37 cellular contexts compared by ENCODE assay signal in the genomic region with DNA sequence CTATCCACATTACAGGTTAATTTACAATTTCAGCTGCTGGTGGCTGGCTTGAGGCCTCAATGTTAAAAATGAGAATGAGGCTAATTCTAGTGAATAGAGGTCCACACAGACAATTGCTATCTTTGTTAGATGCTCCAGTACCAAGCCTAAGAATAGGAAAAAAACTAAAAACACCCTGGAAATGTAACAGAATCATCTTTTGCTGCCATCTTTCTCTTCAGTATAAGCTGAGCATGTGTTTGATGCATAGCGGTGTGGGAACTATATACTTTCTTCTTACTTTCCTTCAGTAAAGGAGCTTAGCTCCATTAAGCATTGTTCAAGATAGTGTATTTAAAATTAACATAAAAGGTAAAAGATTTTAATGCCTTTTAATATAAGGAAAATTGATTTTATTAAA. TPM values are rescaled to one million over a fixed set of nuclear protein-coding genes. Genes with fewer than 3 reads are reported as not detected.
"Had no signal": no experiment of that assay in that cellular context is flagged by ENCODE, and none has a peak within 500 bp of the region (broad histone marks: within the 10 kb centered on the region; RNA-seq: fewer than 3 reads in every experiment).

No MANE protein-coding gene starts in this region.

- H3K27ac Mint-ChIP-seq: activated CD4-positive, alpha-beta memory T cell treated with anti-CD3 and anti-CD28 coated beads for 36 hours; activated CD4-positive, alpha-beta T cell treated with anti-CD3 and anti-CD28 coated beads for 36 hours; activated CD4-positive, alpha-beta T cell treated with anti-CD3 and anti-CD28 coated beads, Interleukin-2, amount 10 ng/mL, durations not matched to agents 24 days and 14 days; activated CD8-positive, alpha-beta memory T cell treated with anti-CD3 and anti-CD28 coated beads, Interleukin-2, amount 10 ng/mL, durations not matched to agents 7 days and 5 days; activated CD8-positive, alpha-beta T cell treated with anti-CD3 and anti-CD28 coated beads, Interleukin-2, amount 10 ng/mL, durations not matched to agents 7 days and 5 days; activated naive CD8-positive, alpha-beta T cell treated with anti-CD3 and anti-CD28 coated beads for 36 hours; activated naive CD8-positive, alpha-beta T cell treated with anti-CD3 and anti-CD28 coated beads, Interleukin-2, amount 50 U/mL, for 24 hours had no signal

- FAIRE-seq: bronchial epithelial cell, colon, endometrium, endothelial cell of umbilical vein had no signal

- DNase-seq: activated CD4-positive, alpha-beta memory T cell treated with anti-CD3 and anti-CD28 coated beads for 36 hours; activated CD4-positive, alpha-beta T cell treated with anti-CD3 and anti-CD28 coated beads for 36 hours; activated CD4-positive, alpha-beta T cell treated with anti-CD3 and anti-CD28 coated beads, Interleukin-2, amount 10 ng/mL, durations not matched to agents 24 days and 14 days; activated CD4-positive, CD25-positive, alpha-beta regulatory T cell; activated CD4-positive, CD25-positive, alpha-beta regulatory T cell treated with anti-CD3 and anti-CD28 coated beads, Interleukin-2, amount 50 U/mL, for 72 hours; activated CD8-positive, alpha-beta memory T cell treated with anti-CD3 and anti-CD28 coated beads, Interleukin-2, amount 10 ng/mL, durations not matched to agents 7 days and 5 days; activated CD8-positive, alpha-beta memory T cell treated with anti-CD3 and anti-CD28 coated beads, Interleukin-2, amount 50 U/mL, for 4 hours; activated CD8-positive, alpha-beta T cell treated with anti-CD3 and anti-CD28 coated beads, Interleukin-2, amount 10 ng/mL, durations not matched to agents 7 days and 5 days; activated effector memory CD4-positive, alpha-beta T cell treated with Interleukin-2 at 50 U/mL for 16 hours; activated gamma-delta T cell treated with Interleukin-2 at 50 U/mL for 16 hours; activated naive CD4-positive, alpha-beta T cell treated with anti-CD3 and anti-CD28 coated beads, Interleukin-2, amount 50 U/mL, for 16 hours; activated naive CD4-positive, alpha-beta T cell treated with Interleukin-2 at 50 U/mL for 16 hours; activated naive CD8-positive, alpha-beta T cell treated with anti-CD3 and anti-CD28 coated beads for 36 hours; activated naive CD8-positive, alpha-beta T cell treated with anti-CD3 and anti-CD28 coated beads, Interleukin-2, amount 50 U/mL, for 24 hours; activated T-cell treated with anti-CD3 and anti-CD28 coated beads, Interleukin-2, amount 50 U/mL, for 1 hour; activated T-cell treated with anti-CD3 and anti-CD28 coated beads, Interleukin-2, amount 50 U/mL, for 48 hours; adrenal gland; amygdala; aorta; body of pancreas; cortex of kidney; dermis blood vessel endothelial cell; effector CD8-positive, alpha-beta T cell; esophagus squamous epithelium; foreskin melanocyte; glutamatergic neuron; T-helper 2 cell had no signal

- H3K36me3 ChIP-seq: adrenal gland, esophagus squamous epithelium had no signal

- H3K36me3 Mint-ChIP-seq: activated CD4-positive, alpha-beta memory T cell treated with anti-CD3 and anti-CD28 coated beads for 36 hours; activated CD8-positive, alpha-beta memory T cell treated with anti-CD3 and anti-CD28 coated beads, Interleukin-2, amount 10 ng/mL, durations not matched to agents 7 days and 5 days; activated naive CD8-positive, alpha-beta T cell treated with anti-CD3 and anti-CD28 coated beads for 36 hours had no signal

- H3K4me3 Mint-ChIP-seq: activated CD4-positive, alpha-beta memory T cell treated with anti-CD3 and anti-CD28 coated beads for 36 hours; activated CD4-positive, alpha-beta T cell treated with anti-CD3 and anti-CD28 coated beads for 36 hours; activated CD4-positive, alpha-beta T cell treated with anti-CD3 and anti-CD28 coated beads, Interleukin-2, amount 10 ng/mL, durations not matched to agents 24 days and 14 days; activated CD8-positive, alpha-beta memory T cell treated with anti-CD3 and anti-CD28 coated beads, Interleukin-2, amount 10 ng/mL, durations not matched to agents 7 days and 5 days; activated CD8-positive, alpha-beta T cell treated with anti-CD3 and anti-CD28 coated beads, Interleukin-2, amount 10 ng/mL, durations not matched to agents 7 days and 5 days; activated naive CD8-positive, alpha-beta T cell treated with anti-CD3 and anti-CD28 coated beads for 36 hours; activated naive CD8-positive, alpha-beta T cell treated with anti-CD3 and anti-CD28 coated beads, Interleukin-2, amount 50 U/mL, for 24 hours; central memory CD8-positive, alpha-beta T cell had no signal

- H3K27ac ChIP-seq: adrenal gland, body of pancreas, epithelial cell of prostate, esophagus squamous epithelium had no signal

- H3K4me3 ChIP-seq: adrenal gland, body of pancreas, esophagus squamous epithelium had no signal

- H3K9me3 Mint-ChIP-seq: activated CD4-positive, alpha-beta T cell treated with anti-CD3 and anti-CD28 coated beads, Interleukin-2, amount 10 ng/mL, durations not matched to agents 24 days and 14 days; activated naive CD8-positive, alpha-beta T cell treated with anti-CD3 and anti-CD28 coated beads for 36 hours; central memory CD8-positive, alpha-beta T cell had no signal

RNA-seq across cellular contexts. Expression of a gene that starts 5.6 kb away (rescaled TPM):
- total RNA-seq: activated CD4-positive, alpha-beta memory T cell treated with anti-CD3 and anti-CD28 coated beads for 36 hours; activated CD4-positive, alpha-beta T cell treated with anti-CD3 and anti-CD28 coated beads for 36 hours; activated CD4-positive, alpha-beta T cell treated with anti-CD3 and anti-CD28 coated beads, Interleukin-2, amount 10 ng/mL, durations not matched to agents 24 days and 14 days; activated CD8-positive, alpha-beta memory T cell treated with anti-CD3 and anti-CD28 coated beads for 36 hours; activated CD8-positive, alpha-beta memory T cell treated with anti-CD3 and anti-CD28 coated beads, Interleukin-2, amount 10 ng/mL, durations not matched to agents 7 days and 5 days; activated CD8-positive, alpha-beta T cell treated with anti-CD3 and anti-CD28 coated beads, Interleukin-2, amount 10 ng/mL, durations not matched to agents 7 days and 5 days; activated naive CD8-positive, alpha-beta T cell treated with anti-CD3 and anti-CD28 coated beads for 36 hours; aorta; body of pancreas; bronchial epithelial cell; dermis blood vessel endothelial cell; endothelial cell of umbilical vein; esophagus squamous epithelium; fibroblast of lung; fibroblast of villous mesenchyme; T-helper 1 cell treated with Interleukin-12 subunit alpha and Interleukin-12 subunit beta and Interleukin-4 antibody, amounts not matched to agents 30 ng/mL and 1 ng/mL, for 36 hours had no signal
